In genomic region chr1:238690415-238690814, GRCh38 we compare ENCODE assay signal across 21 cellular contexts.
A peak's percentile ranks its signal among the peaks of the same experiment; 100 is the strongest.
DNase-seq lines count a peak whose midpoint lies in the region; ATAC-seq and TF ChIP-seq lines count a peak whose summit lies in the region.
"Had no signal": no experiment of that assay in that cellular context is flagged by ENCODE, and none has a peak within 500 bp of the region (broad histone marks: within the 10 kb centered on the region; RNA-seq: fewer than 3 reads in every experiment).

No MANE protein-coding gene starts in this region.

- H2AK5ac ChIP-seq in IMR-90 (ENCODE audit: low read depth, low read length), result no peak overlapping the region

- no peaks in the 10 kb centered on the region for H3K36me3 ChIP-seq in IMR-90 (ENCODE audit: control insufficient read depth, insufficient read depth, low read length)

- no peak overlapping the region for H4K5ac ChIP-seq in IMR-90 (ENCODE audit: low read depth, low read length)

- no peak overlapping the region for H2BK15ac ChIP-seq in IMR-90 (ENCODE audit: low read depth, low read length)

- H3K27ac ChIP-seq in AG04450 (ENCODE audit: low read depth, low read length) (no peak overlapping the region), IMR-90 (ENCODE audit: insufficient read depth, low read length) (no peak overlapping the region), foreskin keratinocyte (no peak overlapping the region)
- H3K27ac ChIP-seq: PC-9 had no signal

- H3K36me3 Mint-ChIP-seq in activated naive CD8-positive, alpha-beta T cell treated with anti-CD3 and anti-CD28 coated beads, Interleukin-2, amount 50 U/mL, for 24 hours (ENCODE audit: low read depth), result no peaks in the 10 kb centered on the region
- H3K36me3 Mint-ChIP-seq: activated naive CD4-positive, alpha-beta T cell treated with anti-CD3 and anti-CD28 coated beads, Interleukin-2, amount 50 U/mL, for 72 hours had no signal

- H2BK120ac ChIP-seq in IMR-90 (ENCODE audit: low read depth, low read length), result no peak overlapping the region

- in situ Hi-C loops in IMR-90 (cut with MboI; ENCODE audit: low sequenced_read_pairs), result no loop called here
- in situ Hi-C loops in astrocyte of the spinal cord (cut with HindIII; ENCODE audit: low sequenced_read_pairs), result no loop called here

- H3K4me1 Mint-ChIP-seq in activated naive CD8-positive, alpha-beta T cell treated with anti-CD3 and anti-CD28 coated beads, Interleukin-2, amount 50 U/mL, for 24 hours, result no peaks in the 10 kb centered on the region

- no peaks in the 10 kb centered on the region for H3K9me1 ChIP-seq in IMR-90 (ENCODE audit: insufficient read depth, low read length)

- TF ChIP-seq POLR2A in IMR-90 (IDR thresholded peaks at IDR 0.05; ENCODE audit: low read depth, low read length), result no peak

- no peak overlapping the region for H3K9ac ChIP-seq in IMR-90 (ENCODE audit: low read depth, low read length)

- intact Hi-C loops in IMR-90 (cut with micrococcal nuclease), result loop anchor here (1.0 to 10.0 kb wide), 2 partner anchors 438 to 836 kb away; no protein-coding TSS in a partner anchor

- no peak overlapping the region for H3K27ac Mint-ChIP-seq in activated naive CD8-positive, alpha-beta T cell treated with anti-CD3 and anti-CD28 coated beads, Interleukin-2, amount 50 U/mL, for 24 hours
- H3K27ac Mint-ChIP-seq: activated naive CD4-positive, alpha-beta T cell treated with anti-CD3 and anti-CD28 coated beads, Interleukin-2, amount 50 U/mL, for 72 hours; activated T-cell treated with anti-CD3 and anti-CD28 coated beads, Interleukin-2, amount 50 U/mL, for 24 hours; immature natural killer cell; natural killer cell treated with Interleukin-12 subunit alpha and Interleukin-12 subunit beta and Interleukin-15 and Interleukin-18, amount 100 ng/mL, for 72 hours; stimulated activated naive CD8-positive, alpha-beta T cell treated with anti-CD3 and anti-CD28 coated beads, Interleukin-15, Interleukin-2, amounts not matched to agents 100 ng/mL and 50 ng/mL, for 24 hours had no signal

- dilution Hi-C loops in IMR-90 (cut with HindIII; ENCODE audit: low sequenced_read_pairs, unreplicated experiment), result no loop called here

- H3K9me3 Mint-ChIP-seq in activated naive CD8-positive, alpha-beta T cell treated with anti-CD3 and anti-CD28 coated beads, Interleukin-2, amount 50 U/mL, for 24 hours, result peaks cover 5% of the 10 kb centered on the region

- no TSS peak for BruUV-seq in IMR-90 (replicated peaks; lab: Mats Ljungman, UMichigan)

- H2BK5ac ChIP-seq in IMR-90 (ENCODE audit: low read depth, low read length, poor library complexity, severe bottlenecking), result no peak overlapping the region

- no peaks in the 10 kb centered on the region for H4K20me1 ChIP-seq in IMR-90 (ENCODE audit: insufficient read depth, low read length)

- H3K79me1 ChIP-seq in IMR-90 (ENCODE audit: low read depth in 1 of 2, low read length in 2 of 2), result no peaks in the 10 kb centered on the region

- no peak overlapping the region for H2AFZ ChIP-seq in IMR-90 (replicated peaks; ENCODE audit: low read length, poor library complexity)
- H2AFZ ChIP-seq: PC-9 had no signal

- CTCF ChIA-PET in AG04450 (lab: Charles Lee), result interaction anchor here (0.7 kb wide), 2 partner anchors 34 to 138 kb away, joined by 3 to 4 read pairs; no protein-coding TSS in a partner anchor
- CTCF ChIA-PET in IMR-90 (lab: Yijun Ruan, JAX), result interaction anchor here (0.7 kb wide), 1 partner anchor 231 kb away, joined by 4 read pairs; no protein-coding TSS in a partner anchor

- H3K56ac ChIP-seq in IMR-90 (ENCODE audit: extremely low read depth, insufficient read depth, low read length), result no peak overlapping the region

- no peak for ATAC-seq in IMR-90 (ENCODE audit: low read depth)
- no peak for ATAC-seq in foreskin keratinocyte
- no peak for ATAC-seq in HG02763 (IDR thresholded peaks at IDR 0.05; ENCODE audit: unreplicated experiment)
- no peak for ATAC-seq in activated naive CD8-positive, alpha-beta T cell treated with anti-CD3 and anti-CD28 coated beads, Interleukin-2, amount 50 U/mL, for 24 hours
- ATAC-seq: activated naive CD4-positive, alpha-beta T cell treated with anti-CD3 and anti-CD28 coated beads, Interleukin-2, amount 50 U/mL, for 72 hours; HepG2; natural killer cell treated with Interleukin-12 subunit alpha and Interleukin-12 subunit beta and Interleukin-15 and Interleukin-18, amount 100 ng/mL, for 72 hours had no signal

- no peaks in the 10 kb centered on the region for H3K27me3 Mint-ChIP-seq in activated naive CD8-positive, alpha-beta T cell treated with anti-CD3 and anti-CD28 coated beads, Interleukin-2, amount 50 U/mL, for 24 hours
- H3K27me3 Mint-ChIP-seq: activated T-cell treated with anti-CD3 and anti-CD28 coated beads, Interleukin-2, amount 50 U/mL, for 24 hours; natural killer cell treated with Interleukin-12 subunit alpha and Interleukin-12 subunit beta and Interleukin-15 and Interleukin-18, amount 100 ng/mL, for 72 hours; stimulated activated naive CD8-positive, alpha-beta T cell treated with anti-CD3 and anti-CD28 coated beads, Interleukin-15, Interleukin-2, amounts not matched to agents 100 ng/mL and 50 ng/mL, for 24 hours had no signal

- no peak overlapping the region for H3K18ac ChIP-seq in IMR-90 (ENCODE audit: low read depth, low read length)

- H3K4me3 Mint-ChIP-seq in activated naive CD8-positive, alpha-beta T cell treated with anti-CD3 and anti-CD28 coated beads, Interleukin-2, amount 50 U/mL, for 24 hours, result no peak overlapping the region
- H3K4me3 Mint-ChIP-seq: activated T-cell treated with anti-CD3 and anti-CD28 coated beads, Interleukin-2, amount 50 U/mL, for 24 hours; immature natural killer cell; natural killer cell treated with Interleukin-12 subunit alpha and Interleukin-12 subunit beta and Interleukin-15 and Interleukin-18, amount 100 ng/mL, for 72 hours; stimulated activated naive CD8-positive, alpha-beta T cell treated with anti-CD3 and anti-CD28 coated beads, Interleukin-15, Interleukin-2, amounts not matched to agents 100 ng/mL and 50 ng/mL, for 24 hours had no signal

- H3K23ac ChIP-seq in IMR-90 (ENCODE audit: low read depth, low read length), result no peak overlapping the region

- H2AK9ac ChIP-seq in IMR-90 (replicated peaks; ENCODE audit: low read depth, low read length, poor library complexity), result no peak overlapping the region

- no peaks in the 10 kb centered on the region for H3K9me3 ChIP-seq in AG04450 (ENCODE audit: control insufficient read depth, insufficient read depth, low read length)
- H3K9me3 ChIP-seq in IMR-90 (ENCODE audit: control insufficient read depth, insufficient read depth, low read length), result no peaks in the 10 kb centered on the region

- peak; percentile 38 for TF ChIP-seq CTCF in AG04450 (IDR thresholded peaks at IDR 0.05; ENCODE audit: low read depth, low read length)
- peak; percentile 30 for TF ChIP-seq CTCF in IMR-90 (conservative IDR thresholded peaks at IDR 0.05; ENCODE audit: low read depth, low read length)
- TF ChIP-seq CTCF in astrocyte of the spinal cord (IDR thresholded peaks at IDR 0.05; ENCODE audit: low read depth, low read length), result peak; percentile 11
- TF ChIP-seq CTCF in foreskin keratinocyte (conservative IDR thresholded peaks at IDR 0.05), result peak; percentile 44

- no peak overlapping the region for H3K4me2 ChIP-seq in IMR-90 (ENCODE audit: low read depth, low read length)
- H3K4me2 ChIP-seq: PC-9 had no signal

- H3K27me3 ChIP-seq in AG04450 (ENCODE audit: control insufficient read depth, insufficient read depth, low read length), result no peaks in the 10 kb centered on the region
- no peaks in the 10 kb centered on the region for H3K27me3 ChIP-seq in IMR-90 (ENCODE audit: control insufficient read depth, insufficient read depth, low read length)
- no peaks in the 10 kb centered on the region for H3K27me3 ChIP-seq in foreskin keratinocyte

- peak; percentile 45 for TF ChIP-seq RAD21 in IMR-90 (IDR thresholded peaks at IDR 0.05; ENCODE audit: low read length)

- no peak overlapping the region for H3K4me3 ChIP-seq in AG04450 (ENCODE audit: low read depth, low read length)
- H3K4me3 ChIP-seq in IMR-90 (ENCODE audit: insufficient read depth, low read depth, low read length), result no peak overlapping the region
- H3K4me3 ChIP-seq in astrocyte of the spinal cord (ENCODE audit: low read depth, low read length), result no peak overlapping the region
- H3K4me3 ChIP-seq: PC-9 had no signal

- H2BK20ac ChIP-seq in IMR-90 (ENCODE audit: low read depth, low read length), result no peak overlapping the region

- H3K4me1 ChIP-seq in IMR-90 (ENCODE audit: control insufficient read depth, insufficient read depth, low read length), result no peaks in the 10 kb centered on the region
- H3K4me1 ChIP-seq in foreskin keratinocyte, result no peaks in the 10 kb centered on the region

- H4K8ac ChIP-seq in IMR-90 (ENCODE audit: low read depth in 2 of 2, low read length in 2 of 2), result no peak overlapping the region

- DNase-seq in AG04450 (ENCODE audit: low read depth, low spot score) (no peak), IMR-90 (peak; percentile 35), astrocyte of the spinal cord (ENCODE audit: low read depth, low spot score) (no peak), foreskin keratinocyte (no peak), SK-N-DZ (ENCODE audit: low spot score) (no peak), occipital lobe (lab: John Stamatoyannopoulos, UW) (no peak)
- no peak for DNase-seq in activated naive CD8-positive, alpha-beta T cell treated with anti-CD3 and anti-CD28 coated beads, Interleukin-2, amount 50 U/mL, for 24 hours
- DNase-seq: activated T-cell treated with anti-CD3 and anti-CD28 coated beads, Interleukin-2, amount 50 U/mL, for 24 hours; caudate nucleus; effector memory CD4-positive, alpha-beta T cell; immature natural killer cell; MV-4-11; NCI-H2029 treated with DMSO at 0.1 percent for 48 hours; NCI-H524 treated with DMSO at 0.1 percent for 48 hours; PC-9; stimulated activated CD4-positive, alpha-beta T cell treated with anti-CD3 and anti-CD28 coated beads, Interleukin-15, amount 100 ng/mL, for 24 hours had no signal

- POLR2A ChIA-PET in AG04450 (lab: Yijun Ruan, JAX) (no interaction called here), IMR-90 (lab: Charles Lee; ENCODE audit: unreplicated experiment) (no interaction called here)

- no peak overlapping the region for H3K14ac ChIP-seq in IMR-90 (replicated peaks; ENCODE audit: low read depth, low read length)

- H3K4ac ChIP-seq in IMR-90 (ENCODE audit: low read depth, low read length), result no peak overlapping the region

- H4K91ac ChIP-seq in IMR-90 (ENCODE audit: insufficient read depth, low read depth, low read length), result no peak overlapping the region

TF ChIP-seq in IMR-90, 13 proteins besides CTCF, POLR2A, EP300 and RAD21:
- TF ChIP-seq MAZ (IDR thresholded peaks at IDR 0.05; ENCODE audit: borderline replicate concordance, low read depth, low read length) (no peak), RCOR1 (IDR thresholded peaks at IDR 0.05; ENCODE audit: insufficient replicate concordance, low read length) (no peak), CEBPB (IDR thresholded peaks at IDR 0.05; ENCODE audit: low read depth, low read length) (no peak)
